17 cellular contexts compared by ENCODE assay signal in the genomic region with DNA sequence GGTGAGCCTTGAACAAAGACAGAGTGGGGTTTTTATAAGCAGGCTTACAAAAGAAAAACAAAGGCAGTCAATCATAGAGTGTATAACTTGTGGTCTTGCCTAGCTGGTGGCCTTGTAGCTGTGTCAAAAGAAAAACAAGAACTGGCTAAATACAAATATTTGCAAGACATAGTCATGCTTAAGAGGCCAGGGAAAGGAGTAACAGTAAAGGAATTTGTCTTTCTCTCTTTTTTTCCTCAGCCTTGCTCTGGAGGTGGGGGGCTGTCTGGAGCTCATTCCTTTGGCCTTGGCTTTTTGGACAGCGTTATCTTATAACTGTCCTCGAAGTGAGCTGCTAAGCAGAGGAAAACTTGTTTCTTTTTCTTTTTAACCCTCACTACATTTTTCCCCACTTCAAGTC. TPM values are rescaled to one million over a fixed set of nuclear protein-coding genes. Genes with fewer than 3 reads are reported as not detected.
DNase-seq lines count a peak whose midpoint lies in the region; ATAC-seq, FAIRE-seq and TF ChIP-seq lines count a peak whose summit lies in the region.
"Had no signal": no experiment of that assay in that cellular context is flagged by ENCODE, and none has a peak within 500 bp of the region (broad histone marks: within the 10 kb centered on the region; RNA-seq: fewer than 3 reads in every experiment).

No MANE protein-coding gene starts in this region.

- no peak overlapping the region for H3K27ac ChIP-seq in RWPE2 (ENCODE audit: poor library complexity, severe bottlenecking)
- no peak overlapping the region for H3K27ac ChIP-seq in small intestine (ENCODE audit: low read depth in 1 of 2, low read length in 1 of 2)
- no peak overlapping the region for H3K27ac ChIP-seq in spleen
- H3K27ac ChIP-seq: dorsolateral prefrontal cortex, stomach had no signal

- no peak overlapping the region for H3K4me3 Mint-ChIP-seq in activated CD4-positive, alpha-beta T cell treated with anti-CD3 and anti-CD28 coated beads, Interleukin-2, amount 10 ng/mL, durations not matched to agents 24 days and 14 days

- no peak for FAIRE-seq in small intestine (lab: Jason Lieb, UNC)
- FAIRE-seq in RCC 7860 (lab: Jason Lieb, UNC) = no peak

- ATAC-seq in RWPE2 (ENCODE audit: low read depth) = peak; percentile 85
- ATAC-seq: activated naive CD4-positive, alpha-beta T cell treated with anti-CD3 and anti-CD28 coated beads, Interleukin-2, amount 50 U/mL, for 72 hours had no signal

- peaks cover 6% of the 10 kb centered on the region for H3K4me1 ChIP-seq in RWPE2 (ENCODE audit: insufficient read depth, poor library complexity, severe bottlenecking)
- peaks cover 0 to 2% of the 10 kb centered on the region in 2 donors for H3K4me1 ChIP-seq in small intestine (ENCODE audit: control insufficient read depth in 2 of 2, insufficient read depth in 1 of 2, low read depth in 1 of 2, low read length in 1 of 2)
- no peaks in the 10 kb centered on the region for H3K4me1 ChIP-seq in spleen

- no peak for TF ChIP-seq POLR2A in spleen (IDR thresholded peaks at IDR 0.05)

- peaks cover 12% of the 10 kb centered on the region for H3K27me3 Mint-ChIP-seq in activated CD4-positive, alpha-beta T cell treated with anti-CD3 and anti-CD28 coated beads, Interleukin-2, amount 10 ng/mL, durations not matched to agents 24 days and 14 days

- TF ChIP-seq CTCF in RWPE2 (IDR thresholded peaks at IDR 0.05; ENCODE audit: poor library complexity, severe bottlenecking) = no peak
- no peak for TF ChIP-seq CTCF in fibroblast of mammary gland (conservative IDR thresholded peaks at IDR 0.05; ENCODE audit: control insufficient read depth, insufficient read depth, low read depth, low read length)
- no peak for TF ChIP-seq CTCF in spleen (IDR thresholded peaks at IDR 0.05 in 8 of 11, conservative IDR thresholded peaks at IDR 0.05 in 3 of 11)

- peak; percentile 94 for DNase-seq in EH (ENCODE audit: low read depth)
- DNase-seq in RWPE2 (ENCODE audit: low spot score) = no peak
- DNase-seq in fibroblast of mammary gland (ENCODE audit: low read depth) = peak; percentile 72
- DNase-seq in renal cortical epithelial cell (ENCODE audit: low read depth) = peak; percentile 87
- DNase-seq in small intestine = no peak
- DNase-seq in RCC 7860 (ENCODE audit: low spot score) = no peak
- DNase-seq in spleen = no peak
- DNase-seq in activated CD4-positive, alpha-beta T cell treated with anti-CD3 and anti-CD28 coated beads, Interleukin-2, amount 10 ng/mL, durations not matched to agents 24 days and 14 days = no peak
- DNase-seq: activated CD8-positive, alpha-beta memory T cell treated with anti-CD3 and anti-CD28 coated beads for 24 hours; COR-L47; dorsolateral prefrontal cortex; MM.1S; NCI-H2171 treated with DMSO at 0.1 percent for 48 hours; RPMI8226; stomach; T1000 had no signal

- no peaks in the 10 kb centered on the region for H3K9me3 ChIP-seq in RWPE2 (ENCODE audit: severe bottlenecking)
- no peaks in the 10 kb centered on the region for H3K9me3 ChIP-seq in small intestine (ENCODE audit: control insufficient read depth, low read depth)
- no peaks in the 10 kb centered on the region for H3K9me3 ChIP-seq in spleen
- H3K9me3 ChIP-seq: stomach had no signal

- peaks cover 2% of the 10 kb centered on the region for H3K4me1 Mint-ChIP-seq in activated CD4-positive, alpha-beta T cell treated with anti-CD3 and anti-CD28 coated beads, Interleukin-2, amount 10 ng/mL, durations not matched to agents 24 days and 14 days

- H3K4me3 ChIP-seq in RWPE2 (ENCODE audit: severe bottlenecking) (no peak overlapping the region), fibroblast of mammary gland (ENCODE audit: control insufficient read depth, low read depth, low read length) (no peak overlapping the region), small intestine (ENCODE audit: low read depth in 1 of 2, low read length in 2 of 2) (no peak overlapping the region), spleen (no peak overlapping the region)
- H3K4me3 ChIP-seq: dorsolateral prefrontal cortex, stomach had no signal

- no peaks in the 10 kb centered on the region for H3K9me3 Mint-ChIP-seq in activated CD4-positive, alpha-beta T cell treated with anti-CD3 and anti-CD28 coated beads, Interleukin-2, amount 10 ng/mL, durations not matched to agents 24 days and 14 days
- H3K9me3 Mint-ChIP-seq: activated naive CD4-positive, alpha-beta T cell treated with anti-CD3 and anti-CD28 coated beads, Interleukin-2, amount 50 U/mL, for 72 hours had no signal

- H3K27ac Mint-ChIP-seq in activated CD4-positive, alpha-beta T cell treated with anti-CD3 and anti-CD28 coated beads, Interleukin-2, amount 10 ng/mL, durations not matched to agents 24 days and 14 days = no peak overlapping the region
- H3K27ac Mint-ChIP-seq: activated naive CD4-positive, alpha-beta T cell treated with anti-CD3 and anti-CD28 coated beads, Interleukin-2, amount 50 U/mL, for 72 hours had no signal

- intact Hi-C loops in spleen (cut with DNase I; ENCODE audit: low total_unique reads) = no loop called here
- intact Hi-C loops in activated CD4-positive, alpha-beta T cell treated with anti-CD3 and anti-CD28 coated beads, Interleukin-2, amount 10 ng/mL, durations not matched to agents 24 days and 14 days (cut with micrococcal nuclease) = no loop called here

- H3K36me3 Mint-ChIP-seq in activated CD4-positive, alpha-beta T cell treated with anti-CD3 and anti-CD28 coated beads, Interleukin-2, amount 10 ng/mL, durations not matched to agents 24 days and 14 days (ENCODE audit: low read depth) = peaks cover 3% of the 10 kb centered on the region
- H3K36me3 Mint-ChIP-seq: activated naive CD4-positive, alpha-beta T cell treated with anti-CD3 and anti-CD28 coated beads, Interleukin-2, amount 50 U/mL, for 72 hours had no signal

- no peaks in the 10 kb centered on the region for H3K27me3 ChIP-seq in RWPE2 (ENCODE audit: insufficient read depth, poor library complexity, severe bottlenecking)
- H3K27me3 ChIP-seq in small intestine (ENCODE audit: control insufficient read depth in 2 of 2, insufficient read depth in 2 of 2, low read length in 2 of 2) = no peaks in the 10 kb centered on the region
- no peaks in the 10 kb centered on the region for H3K27me3 ChIP-seq in spleen (replicated peaks in 1 of 7)
- H3K27me3 ChIP-seq: dorsolateral prefrontal cortex, stomach had no signal

- WGBS in small intestine, 3 donors = 35 to 57% (median 47%) methylated on average over 2 of the region's 2 CpGs
- 52 to 72% (median 65%) methylated on average over 2 of the region's 2 CpGs for WGBS in spleen, 5 donors

- H3K36me3 ChIP-seq in RWPE2 (ENCODE audit: low read depth) = no peaks in the 10 kb centered on the region
- H3K36me3 ChIP-seq in small intestine (ENCODE audit: control insufficient read depth in 2 of 2, insufficient read depth in 2 of 2, low read length in 2 of 2) = no peaks in the 10 kb centered on the region
- no peaks in the 10 kb centered on the region for H3K36me3 ChIP-seq in spleen

RNA-seq across cellular contexts. Expression of gene CEL, which starts 14.1 kb away (rescaled TPM):
- 0.60 TPM in 1 of 2 replicates, not detected in the other for total RNA-seq in renal cortical epithelial cell
- 1 to 10 TPM; 2.8 to 7.4 (median 3.2) TPM for polyA plus RNA-seq in small intestine
- total RNA-seq in spleen = 1 to 10 TPM in 3 of 7 donors, under 1 TPM in 2, not detected in 2; 0.58 to 5.3 (median 1.9) TPM
- polyA plus RNA-seq in spleen = under 1 TPM; 0.46 to 0.67 (median 0.55) TPM
- 1.8 and 2.0 TPM in 2 replicates for total RNA-seq in activated CD4-positive, alpha-beta T cell treated with anti-CD3 and anti-CD28 coated beads, Interleukin-2, amount 10 ng/mL, durations not matched to agents 24 days and 14 days

RNA-seq across cellular contexts. Expression of gene RALGDS, which starts 45.1 kb away (rescaled TPM):
- total RNA-seq in renal cortical epithelial cell (16.0 and 35.4 TPM in 2 replicates), spleen (10 to 100 TPM; 50.6 to 74.3 (median 60.3) TPM)
- polyA plus RNA-seq in small intestine (10 to 100 TPM; 33.0 to 49.0 (median 36.4) TPM), spleen (10 to 100 TPM; 21.3 to 40.1 (median 27.2) TPM)
- total RNA-seq in activated CD4-positive, alpha-beta T cell treated with anti-CD3 and anti-CD28 coated beads, Interleukin-2, amount 10 ng/mL, durations not matched to agents 24 days and 14 days = 93.0 and 96.7 TPM in 2 replicates

RNA-seq across cellular contexts. Expression of gene GTF3C5, which starts 45.1 kb away (rescaled TPM):
- total RNA-seq in renal cortical epithelial cell (28.5 and 50.0 TPM in 2 replicates), spleen (10 to 100 TPM; 40.5 to 64.4 (median 47.6) TPM)
- polyA plus RNA-seq in small intestine (10 to 100 TPM; 37.3 to 54.6 (median 47.3) TPM), spleen (10 to 100 TPM; 34.9 to 52.5 (median 44.4) TPM)
- total RNA-seq in activated CD4-positive, alpha-beta T cell treated with anti-CD3 and anti-CD28 coated beads, Interleukin-2, amount 10 ng/mL, durations not matched to agents 24 days and 14 days = 85.4 and 92.3 TPM in 2 replicates

Comparison
In these comparisons a context has a peak if more than half of its experiments do, and no peak if none do; other contexts are left out.
1. DNase-seq: peak in EH (single experiment), fibroblast of mammary gland (single experiment) and renal cortical epithelial cell (single experiment); none in RWPE2 (single experiment), small intestine (single experiment), RCC 7860 (single experiment), spleen (single experiment) and activated CD4-positive, alpha-beta T cell treated with anti-CD3 and anti-CD28 coated beads, Interleukin-2, amount 10 ng/mL, durations not matched to agents 24 days and 14 days (single experiment).